Comparison of ENCODE assay signal across 25 cellular contexts in genomic region chr2:168075446-168075845, GRCh38.
DNase-seq lines count a peak whose midpoint lies in the region; ATAC-seq, FAIRE-seq and TF ChIP-seq lines count a peak whose summit lies in the region.
"Had no signal": no experiment of that assay in that cellular context is flagged by ENCODE, and none has a peak within 500 bp of the region (broad histone marks: within the 10 kb centered on the region; RNA-seq: fewer than 3 reads in every experiment).

No MANE protein-coding gene starts in this region.

- H3K4me1 ChIP-seq in CD4-positive, CD25-positive, alpha-beta regulatory T cell (ENCODE audit: control insufficient read depth, insufficient read depth, low read length, poor library complexity, severe bottlenecking): no peaks in the 10 kb centered on the region
- peaks cover 0 to 4% (median 0%) of the 10 kb centered on the region in 3 donors for H3K4me1 ChIP-seq in esophagus squamous epithelium

- peaks cover 8 to 16% (median 12%) of the 10 kb centered on the region in 4 donors for H3K4me1 Mint-ChIP-seq in CD4-positive, CD25-positive, alpha-beta regulatory T cell
- peaks cover 3% of the 10 kb centered on the region for H3K4me1 Mint-ChIP-seq in WTC11

- ATAC-seq in CD4-positive, CD25-positive, alpha-beta regulatory T cell (ENCODE audit: low read depth in 2 of 2): no peak
- no peak for ATAC-seq in WTC11
- ATAC-seq: HCT116 had no signal

- H3K36me3 ChIP-seq in CD4-positive, CD25-positive, alpha-beta regulatory T cell (ENCODE audit: control insufficient read depth, insufficient read depth, low read length): peaks cover 15% of the 10 kb centered on the region
- H3K36me3 ChIP-seq in esophagus squamous epithelium: peaks cover 0 to 47% (median 0%) of the 10 kb centered on the region in 3 donors

- no peak overlapping the region for H3K4me3 Mint-ChIP-seq in CD4-positive, CD25-positive, alpha-beta regulatory T cell
- H3K4me3 Mint-ChIP-seq in WTC11: no peak overlapping the region

- H3K27me3 Mint-ChIP-seq in CD4-positive, CD25-positive, alpha-beta regulatory T cell: no peaks in the 10 kb centered on the region
- no peaks in the 10 kb centered on the region for H3K27me3 Mint-ChIP-seq in WTC11 (ENCODE audit: low read depth)

- H3K27me3 ChIP-seq in CD4-positive, CD25-positive, alpha-beta regulatory T cell (ENCODE audit: control insufficient read depth, insufficient read depth, low read length): no peaks in the 10 kb centered on the region
- no peaks in the 10 kb centered on the region for H3K27me3 ChIP-seq in esophagus squamous epithelium

- no peak for DNase-seq in CD4-positive, CD25-positive, alpha-beta regulatory T cell
- DNase-seq in GM12892 (ENCODE audit: insufficient read length) (no peak), WTC11 (ENCODE audit: low spot score) (no peak), fibroblast of mammary gland (ENCODE audit: low read depth) (peak; percentile 3), esophagus squamous epithelium (lab: John Stamatoyannopoulos, UW) (no peak), GM10266 (ENCODE audit: extremely low spot score) (no peak), cerebellum (ENCODE audit: low spot score) (no peak)
- DNase-seq in stimulated activated CD4-positive, alpha-beta T cell treated with anti-CD3 and anti-CD28 coated beads, Interleukin-2, amount 100 ng/mL, for 48 hours: no peak
- DNase-seq: AML-193, DMS79, GOT3, Kasumi-1, MM.1S, NCI-H1048, NCI-H1436, NCI-H187 treated with DMSO at 0.1 percent for 48 hours, NCI-H2107, NCI-H2227 treated with DMSO at 0.1 percent for 48 hours, NCI-H510A, NCI-H748 treated with DMSO at 0.1 percent for 48 hours, SIG-M5, SK-N-SH had no signal

- no peak for TF ChIP-seq CTCF in WTC11 (IDR thresholded peaks at IDR 0.05)
- TF ChIP-seq CTCF in fibroblast of mammary gland (conservative IDR thresholded peaks at IDR 0.05; ENCODE audit: control insufficient read depth, insufficient read depth, low read depth, low read length): no peak
- no peak for TF ChIP-seq CTCF in esophagus squamous epithelium (IDR thresholded peaks at IDR 0.05)
- TF ChIP-seq CTCF in GM10266 (IDR thresholded peaks at IDR 0.05; ENCODE audit: control insufficient read depth, insufficient read depth, low read depth, missing control alignments): no peak

- POLR2A ChIA-PET in WTC11 (lab: Charles Lee): no interaction called here

- FAIRE-seq in GM12892 (lab: Jason Lieb, UNC): peak; percentile 36

- no peak overlapping the region for H3K4me3 ChIP-seq in CD4-positive, CD25-positive, alpha-beta regulatory T cell (ENCODE audit: low read depth, low read length)
- H3K4me3 ChIP-seq in fibroblast of mammary gland (ENCODE audit: control insufficient read depth, low read depth, low read length) (no peak overlapping the region), esophagus squamous epithelium (no peak overlapping the region)

- TF ChIP-seq POLR2A in GM12892 (IDR thresholded peaks at IDR 0.05; ENCODE audit: low read depth, low read length) (no peak), esophagus squamous epithelium (IDR thresholded peaks at IDR 0.05) (no peak)

- H3K27ac ChIP-seq in CD4-positive, CD25-positive, alpha-beta regulatory T cell (ENCODE audit: insufficient read depth, low read length, poor library complexity, severe bottlenecking): no peak overlapping the region
- H3K27ac ChIP-seq in esophagus squamous epithelium: no peak overlapping the region
- H3K27ac ChIP-seq: C4-2B, RWPE1 had no signal

- intact Hi-C loops in esophagus squamous epithelium (cut with DNase I): no loop called here

- H3K9me3 ChIP-seq in CD4-positive, CD25-positive, alpha-beta regulatory T cell (ENCODE audit: control insufficient read depth in 2 of 2, low read length in 2 of 2): no peaks in the 10 kb centered on the region
- H3K9me3 ChIP-seq in esophagus squamous epithelium: no peaks in the 10 kb centered on the region
- H3K9me3 ChIP-seq: SK-N-SH had no signal

- CTCF ChIA-PET in WTC11 (lab: Charles Lee): no interaction called here

- peak overlapping the region in 2 of 3 donors; percentile 69 to 77 for H3K27ac Mint-ChIP-seq in CD4-positive, CD25-positive, alpha-beta regulatory T cell
- 0 out of 2 replicates have a peak overlapping the region, but pooled peaks have one; percentile 4 for H3K27ac Mint-ChIP-seq in WTC11

- 74 to 83% methylated on average over 2 of the region's 2 CpGs for WGBS in esophagus squamous epithelium, 2 donors

- H3K9me3 Mint-ChIP-seq in CD4-positive, CD25-positive, alpha-beta regulatory T cell: peaks cover 0 to 5% (median 0%) of the 10 kb centered on the region in 7 donors
- H3K9me3 Mint-ChIP-seq in WTC11: peaks cover 5% of the 10 kb centered on the region

- H3K36me3 Mint-ChIP-seq in CD4-positive, CD25-positive, alpha-beta regulatory T cell: peaks cover 50% of the 10 kb centered on the region
- peaks cover 5% of the 10 kb centered on the region for H3K36me3 Mint-ChIP-seq in WTC11

TF ChIP-seq in WTC11, 78 proteins besides CTCF, POLR2A, EP300 and RAD21 (continues in another document):
- TF ChIP-seq AFF4 (CRISPR knock-in tag; IDR thresholded peaks at IDR 0.05; ENCODE audit: borderline replicate concordance) (no peak), ZNF263 (CRISPR knock-in tag; IDR thresholded peaks at IDR 0.05; ENCODE audit: low read depth) (no peak), ARID4B (CRISPR knock-in tag; IDR thresholded peaks at IDR 0.05; ENCODE audit: borderline replicate concordance) (no peak), ZBTB43 (CRISPR knock-in tag; IDR thresholded peaks at IDR 0.05) (no peak), NR1H2 (CRISPR knock-in tag; IDR thresholded peaks at IDR 0.05) (no peak)
